28 cellular contexts compared by ENCODE assay signal in the genomic region with DNA sequence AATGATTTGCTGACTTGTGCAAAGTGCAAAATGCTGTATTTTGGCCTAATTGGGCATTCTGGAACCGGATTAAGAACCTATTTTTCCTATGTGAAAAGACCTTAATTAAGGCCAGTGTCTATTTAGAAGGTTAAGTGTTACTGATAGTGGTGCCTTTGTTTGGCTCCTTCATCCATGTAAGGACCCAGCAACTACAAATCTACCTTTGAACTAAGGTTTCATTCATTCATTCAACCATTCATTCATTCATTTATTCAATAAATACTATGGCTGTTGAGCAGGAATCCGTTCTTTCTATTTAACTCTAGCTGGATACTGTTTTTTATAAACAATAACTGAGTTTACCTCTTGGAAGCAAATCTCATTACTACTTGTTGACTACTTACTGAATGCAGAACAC. TPM values are rescaled to one million over a fixed set of nuclear protein-coding genes. Genes with fewer than 3 reads are reported as not detected.
A peak's percentile ranks its signal among the peaks of the same experiment; 100 is the strongest.
DNase-seq lines count a peak whose midpoint lies in the region; ATAC-seq, FAIRE-seq and TF ChIP-seq lines count a peak whose summit lies in the region.
"Had no signal": no experiment of that assay in that cellular context is flagged by ENCODE, and none has a peak within 500 bp of the region (broad histone marks: within the 10 kb centered on the region; RNA-seq: fewer than 3 reads in every experiment).

No MANE protein-coding gene starts in this region.

- dilution Hi-C loops in mammary epithelial cell (cut with HindIII; ENCODE audit: low sequenced_read_pairs) = no loop called here

- no peaks in the 10 kb centered on the region for H3K9me3 ChIP-seq in HepG2 (ENCODE audit: low read length)
- H3K9me3 ChIP-seq in right lobe of liver = no peaks in the 10 kb centered on the region
- H3K9me3 ChIP-seq in A673 (ENCODE audit: low read depth, low read length, poor library complexity, severe bottlenecking) = no peaks in the 10 kb centered on the region
- no peaks in the 10 kb centered on the region for H3K9me3 ChIP-seq in K562 (replicated peaks; ENCODE audit: control insufficient read depth, insufficient read depth, low read depth, low read length)
- no peaks in the 10 kb centered on the region for H3K9me3 ChIP-seq in aorta (ENCODE audit: control insufficient read depth, low read length)
- H3K9me3 ChIP-seq in mammary epithelial cell (replicated peaks; ENCODE audit: insufficient read depth, low read length) = no peaks in the 10 kb centered on the region
- H3K9me3 ChIP-seq: A549, BE2C, BLaER1, Caco-2 had no signal

- intact Hi-C loops in HepG2 (cut with micrococcal nuclease; ENCODE audit: unreplicated experiment) (no loop called here), right lobe of liver (cut with DNase I) (no loop called here), A673 (cut with micrococcal nuclease; ENCODE audit: unreplicated experiment) (no loop called here), K562 (cut with micrococcal nuclease) (no loop called here), aorta (cut with DNase I) (no loop called here), mammary epithelial cell (cut with micrococcal nuclease) (no loop called here)

- POLR2A ChIA-PET in HepG2 (lab: Yijun Ruan, JAX) (interaction anchor here (4.7 kb wide), 1 partner anchor 34 kb away, joined by 50 read pairs; a partner anchor contains a TSS), A673 (lab: Charles Lee; ENCODE audit: low non-redundant PET) (interaction anchor here (0.6 kb wide), 1 partner anchor 1637 kb away, joined by 8 read pairs; a partner anchor contains a TSS), K562 (lab: Yijun Ruan, JAX) (no interaction called here)

- CTCF ChIA-PET in HepG2 (lab: Yijun Ruan, JAX; ENCODE audit: low intra/inter-chr PET ratio, low total read pairs) = no interaction called here
- CTCF ChIA-PET in A673 (lab: Charles Lee) = no interaction called here
- CTCF ChIA-PET in K562 (lab: Yijun Ruan, JAX; ENCODE audit: low intra/inter-chr PET ratio) = no interaction called here
- CTCF ChIA-PET in mammary epithelial cell (lab: Charles Lee; ENCODE audit: low non-redundant PET) = no interaction called here

- H3K27ac Mint-ChIP-seq in mesothelial cell of epicardium = peak overlapping the region; percentile 40
- H3K27ac Mint-ChIP-seq: CD4-positive, CD25-positive, alpha-beta regulatory T cell had no signal

- in situ Hi-C loops in HepG2 (cut with HindIII; ENCODE audit: extremely low pct_ligation_motif_present, low pct_unique_long_range_greater_than_20kb) (no loop called here), K562 (cut with MboI) (no loop called here), mammary epithelial cell (cut with MboI; ENCODE audit: low sequenced_read_pairs in 2 of 2) (no loop called here)

- H2AFZ ChIP-seq in HepG2 (ENCODE audit: low read length) (no peak overlapping the region), K562 (ENCODE audit: low read depth, low read length) (no peak overlapping the region), mammary epithelial cell (ENCODE audit: low read depth, low read length) (no peak overlapping the region)

- H3K36me3 ChIP-seq in HepG2 (replicated peaks in 1 of 2; ENCODE audit: control insufficient read depth in 1 of 2, insufficient read depth in 2 of 2, low read length in 2 of 2) = peaks cover 12 to 28% of the 10 kb centered on the region in 2 experiments
- H3K36me3 ChIP-seq in right lobe of liver = peaks cover 0 to 9% (median 2%) of the 10 kb centered on the region in 4 donors
- peaks cover 12% of the 10 kb centered on the region for H3K36me3 ChIP-seq in A673 (ENCODE audit: insufficient read depth, low read length, poor library complexity, severe bottlenecking)
- H3K36me3 ChIP-seq in K562 (ENCODE audit: control insufficient read depth, insufficient read depth, low read length) = peaks cover 36% of the 10 kb centered on the region; the same call in 2 of the 3 replicates
- H3K36me3 ChIP-seq in aorta (ENCODE audit: control insufficient read depth in 1 of 2, insufficient read depth in 2 of 2, low read length in 1 of 2) = no peaks in the 10 kb centered on the region
- H3K36me3 ChIP-seq in mammary epithelial cell (ENCODE audit: insufficient read depth, low read length) = peaks cover 13% of the 10 kb centered on the region

- no peaks in the 10 kb centered on the region for H3K27me3 Mint-ChIP-seq in mesothelial cell of epicardium (ENCODE audit: low read depth)
- H3K27me3 Mint-ChIP-seq: CD4-positive, alpha-beta memory T cell; CD4-positive, CD25-positive, alpha-beta regulatory T cell; CD8-positive, alpha-beta memory T cell had no signal

- TF ChIP-seq CTCF in HepG2 (CRISPR knock-in tag; IDR thresholded peaks at IDR 0.05) (no peak), right lobe of liver (IDR thresholded peaks at IDR 0.05) (no peak), A673 (conservative IDR thresholded peaks at IDR 0.05; ENCODE audit: low read depth, low read length) (no peak), K562 (IDR thresholded peaks at IDR 0.05 in 2 of 3, conservative IDR thresholded peaks at IDR 0.05 in 1 of 3; ENCODE audit: insufficient read depth in 2 of 3, low read depth in 1 of 3, low read length in 3 of 3) (no peak), mesothelial cell of epicardium (IDR thresholded peaks at IDR 0.05; ENCODE audit: unreplicated experiment) (no peak), mammary epithelial cell (conservative IDR thresholded peaks at IDR 0.05 in 1 of 2, IDR thresholded peaks at IDR 0.05 in 1 of 2; ENCODE audit: extremely low read depth in 1 of 2, insufficient read depth in 1 of 2, low read depth in 1 of 2, low read length in 2 of 2) (no peak)

- BruUV-seq in HepG2 (replicated peaks; lab: Mats Ljungman, UMichigan) = no TSS peak
- TSS peak; percentile 2 for BruUV-seq in A673 (replicated peaks; lab: Mats Ljungman, UMichigan)
- BruUV-seq in K562 (replicated peaks; lab: Mats Ljungman, UMichigan) = no TSS peak
- BruUV-seq in mammary epithelial cell (replicated peaks; lab: Mats Ljungman, UMichigan) = no TSS peak

- peaks cover 26% of the 10 kb centered on the region for H3K4me1 Mint-ChIP-seq in mesothelial cell of epicardium

- H3K9ac ChIP-seq in HepG2 (ENCODE audit: insufficient read depth, low read depth, low read length) = no peak overlapping the region
- H3K9ac ChIP-seq in K562 (ENCODE audit: insufficient read depth in 1 of 2, low read depth in 2 of 2, low read length in 2 of 2) = no peak overlapping the region
- H3K9ac ChIP-seq in mammary epithelial cell (ENCODE audit: insufficient read depth, low read length) = no peak overlapping the region
- H3K9ac ChIP-seq: BLaER1 had no signal

- FAIRE-seq in HepG2 (lab: Jason Lieb, UNC) (no peak), K562 (lab: Jason Lieb, UNC) (no peak)
- FAIRE-seq: A549, D721Med, G401.6, GM12891, GM19239 had no signal

- H3K9me1 ChIP-seq in K562 (ENCODE audit: control insufficient read depth, insufficient read depth, low read length) = no peaks in the 10 kb centered on the region

- H3K9me3 Mint-ChIP-seq in mesothelial cell of epicardium = no peaks in the 10 kb centered on the region
- H3K9me3 Mint-ChIP-seq: CD14-positive monocyte; CD4-positive, alpha-beta memory T cell; CD8-positive, alpha-beta memory T cell had no signal

- no peak for ATAC-seq in HepG2
- ATAC-seq in right lobe of liver = no peak
- ATAC-seq in K562 = no peak
- ATAC-seq in aorta (ENCODE audit: low FRiP score) = no peak
- no peak for ATAC-seq in HG03520 (IDR thresholded peaks at IDR 0.05; ENCODE audit: unreplicated experiment)
- ATAC-seq: A549 had no signal

- 53% methylated on average over 2 of the region's 2 CpGs for WGBS in HepG2 (ENCODE audit: low lambda C conversion rate)
- 46% methylated on average over 2 of the region's 2 CpGs for WGBS in right lobe of liver (ENCODE audit: insufficient coverage, low coverage, low lambda C conversion rate, missing lambda C conversion rate)
- WGBS in K562 (ENCODE audit: insufficient coverage, low coverage, missing lambda C conversion rate) = 48% methylated on average over 2 of the region's 2 CpGs
- WGBS in aorta, 2 donors = 44 to 46% methylated on average over 2 of the region's 2 CpGs
- WGBS in mammary epithelial cell (ENCODE audit: low coverage, missing lambda C conversion rate) = 49% methylated on average over 2 of the region's 2 CpGs

- H3K4me3 Mint-ChIP-seq in mesothelial cell of epicardium = no peak overlapping the region
- H3K4me3 Mint-ChIP-seq: CD14-positive monocyte; CD4-positive, alpha-beta memory T cell; CD4-positive, CD25-positive, alpha-beta regulatory T cell; CD8-positive, alpha-beta memory T cell had no signal

- H3K4me1 ChIP-seq in HepG2 (ENCODE audit: insufficient read depth, low read length) (peaks cover 52% of the 10 kb centered on the region), right lobe of liver (peaks cover 0 to 33% (median 7%) of the 10 kb centered on the region in 4 donors), A673 (ENCODE audit: insufficient read depth, low read length, poor library complexity, severe bottlenecking) (no peaks in the 10 kb centered on the region), K562 (replicated peaks in 1 of 2; ENCODE audit: control insufficient read depth in 2 of 2, insufficient read depth in 2 of 2, low read length in 2 of 2) (peaks cover 0 to 3% of the 10 kb centered on the region in 2 experiments; a peak in 2 of 5 replicates), aorta (ENCODE audit: control insufficient read depth in 1 of 2, insufficient read depth in 2 of 2, low read length in 2 of 2) (peaks cover 4 to 8% of the 10 kb centered on the region in 2 donors), mammary epithelial cell (ENCODE audit: insufficient read depth, low read length) (no peaks in the 10 kb centered on the region)
- H3K4me1 ChIP-seq: BLaER1 had no signal

- DNase-seq in HepG2 (ENCODE audit: low spot score) (no peak), right lobe of liver (no peak), A673 (ENCODE audit: low spot score) (no peak), K562 (ENCODE audit: extremely low read depth in 1 of 4, low spot score in 3 of 4) (no peak), mesothelial cell of epicardium (ENCODE audit: low spot score in 2 of 2, unreplicated experiment in 2 of 2) (no peak), aorta (no peak), mammary epithelial cell (no peak)
- DNase-seq: ACHN; BE2C; C1 segment of cervical spinal cord; Caco-2; Calu3; CD4-positive, alpha-beta memory T cell; CD4-positive, CD25-positive, alpha-beta regulatory T cell; CD8-positive, alpha-beta memory T cell; DMS79 treated with DMSO at 0.1 percent for 48 hours; GF-D8 had no signal

- H3K36me3 Mint-ChIP-seq in mesothelial cell of epicardium = peaks cover 19% of the 10 kb centered on the region

- peaks cover 2% of the 10 kb centered on the region; the same call in 1 of the 2 replicates for H4K20me1 ChIP-seq in HepG2 (ENCODE audit: insufficient read depth, low read length)
- peaks cover 18% of the 10 kb centered on the region; the same call in 1 of the 2 replicates for H4K20me1 ChIP-seq in K562 (replicated peaks; ENCODE audit: control insufficient read depth, insufficient read depth, low read length)
- H4K20me1 ChIP-seq in mammary epithelial cell (ENCODE audit: insufficient read depth, low read length) = no peaks in the 10 kb centered on the region

- H3K27ac ChIP-seq in HepG2 (ENCODE audit: extremely low read length, insufficient read depth, low read length) (peak overlapping the region; percentile 7), right lobe of liver (no peak overlapping the region), A673 (ENCODE audit: low read depth, low read length, poor library complexity, severe bottlenecking) (no peak overlapping the region), K562 (ENCODE audit: extremely low read depth, low read depth, low read length) (no peak overlapping the region), aorta (ENCODE audit: low read depth in 1 of 2, low read length in 2 of 2) (no peak overlapping the region), mammary epithelial cell (ENCODE audit: insufficient read depth, low read depth, low read length) (no peak overlapping the region)
- H3K27ac ChIP-seq: 22Rv1, A549, BLaER1 had no signal

- TF ChIP-seq RAD21 in HepG2 (CRISPR knock-in tag; IDR thresholded peaks at IDR 0.05) (no peak), K562 (CRISPR knock-in tag; conservative IDR thresholded peaks at IDR 0.05 in 1 of 2, IDR thresholded peaks at IDR 0.05 in 1 of 2) (no peak)

- H3K27me3 ChIP-seq in HepG2 (ENCODE audit: control insufficient read depth in 1 of 2, insufficient read depth in 2 of 2, low read length in 2 of 2) (no peaks in the 10 kb centered on the region), right lobe of liver (no peaks in the 10 kb centered on the region), A673 (replicated peaks; ENCODE audit: insufficient read depth, low read depth, low read length, poor library complexity) (no peaks in the 10 kb centered on the region), K562 (ENCODE audit: control insufficient read depth in 2 of 2, insufficient read depth in 2 of 2, low read length in 2 of 2) (no peaks in the 10 kb centered on the region), aorta (ENCODE audit: control insufficient read depth in 1 of 2, insufficient read depth in 2 of 2, low read length in 1 of 2) (no peaks in the 10 kb centered on the region), mammary epithelial cell (ENCODE audit: insufficient read depth, low read length) (no peaks in the 10 kb centered on the region)
- H3K27me3 ChIP-seq: BE2C, BLaER1 had no signal

- H3K4me2 ChIP-seq in HepG2 (ENCODE audit: low read depth, low read length) = no peak overlapping the region
- no peak overlapping the region for H3K4me2 ChIP-seq in K562 (ENCODE audit: insufficient read depth, low read length)
- no peak overlapping the region for H3K4me2 ChIP-seq in mammary epithelial cell (ENCODE audit: insufficient read depth, low read depth, low read length)
- H3K4me2 ChIP-seq: A549, BLaER1 had no signal

- H3K4me3 ChIP-seq in HepG2 (replicated peaks in 1 of 3; ENCODE audit: insufficient read depth in 1 of 3, low read depth in 2 of 3, low read length in 3 of 3) = no peak overlapping the region
- H3K4me3 ChIP-seq in right lobe of liver = no peak overlapping the region
- H3K4me3 ChIP-seq in A673 (ENCODE audit: low read depth, low read length, poor library complexity, severe bottlenecking) = no peak overlapping the region
- H3K4me3 ChIP-seq in K562 = no peak overlapping the region
- H3K4me3 ChIP-seq in aorta (ENCODE audit: low read length in 2 of 2) = no peak overlapping the region
- no peak overlapping the region for H3K4me3 ChIP-seq in mammary epithelial cell (replicated peaks in 1 of 3; ENCODE audit: insufficient read depth in 1 of 3, low read depth in 2 of 3, low read length in 3 of 3)
- H3K4me3 ChIP-seq: A549, BLaER1 had no signal

- TF ChIP-seq EP300 in HepG2 (IDR thresholded peaks at IDR 0.05; ENCODE audit: low read depth in 2 of 2, low read length in 2 of 2) (no peak), HepG2 (CRISPR knock-in tag; IDR thresholded peaks at IDR 0.05; ENCODE audit: borderline replicate concordance) (no peak), K562 (IDR thresholded peaks at IDR 0.05; ENCODE audit: low read length) (no peak)

- H3K79me2 ChIP-seq in HepG2 (ENCODE audit: insufficient read depth, low read length) (peaks cover 74% of the 10 kb centered on the region), K562 (ENCODE audit: control insufficient read depth, insufficient read depth, low read length) (peaks cover 23% of the 10 kb centered on the region; the same call in 2 of the 3 replicates), mammary epithelial cell (ENCODE audit: insufficient read depth, low read length) (peaks cover 92% of the 10 kb centered on the region)

- TF ChIP-seq POLR2A in HepG2 (IDR thresholded peaks at IDR 0.05; ENCODE audit: insufficient read depth in 1 of 2, low read depth in 2 of 2, low read length in 2 of 2) = no peak
- no peak for TF ChIP-seq POLR2A in right lobe of liver (IDR thresholded peaks at IDR 0.05)
- TF ChIP-seq POLR2A in K562 (conservative IDR thresholded peaks at IDR 0.05) = no peak

RNA-seq across cellular contexts. Expression of a gene that starts 33.6 kb away (rescaled TPM):
- 67.3 and 74.9 TPM in 2 replicates for total RNA-seq in HepG2 (2016; rRNA removed; fragmentation: Illumina TruSeq; extraction: Trizol)
- 7.2 and 7.5 TPM in 2 replicates for total RNA-seq in HepG2 (2016; cell fraction: cytosol; rRNA removed; fragmentation: Illumina TruSeq; extraction: Trizol; ENCODE audit: low read depth)
- 67.5 and 68.5 TPM in 2 replicates for total RNA-seq in HepG2 (2016; cell fraction: insoluble cytoplasmic fraction; rRNA removed; fragmentation: Illumina TruSeq; extraction: Trizol)
- 20.7 and 21.7 TPM in 2 replicates for total RNA-seq in HepG2 (2016; cell fraction: membrane; rRNA removed; fragmentation: Illumina TruSeq; extraction: Trizol)
- 113 and 120 TPM in 2 replicates for total RNA-seq in HepG2 (2016; cell fraction: nucleus; rRNA removed; fragmentation: Illumina TruSeq; extraction: Trizol)
- polyA plus RNA-seq in HepG2 (2011; rRNA removed) = 52.0 and 66.3 TPM in 2 replicates
- polyA plus RNA-seq in HepG2 (2011; cell fraction: cytosol; rRNA removed) = 29.4 and 43.0 TPM in 2 replicates
- polyA plus RNA-seq in HepG2 (2011; cell fraction: nucleus; rRNA removed) = 53.6 and 57.1 TPM in 2 replicates
- 53.3 and 55.6 TPM in 2 replicates for polyA plus RNA-seq in HepG2 (2012)
- 2.4 and 3.2 TPM in 2 replicates for polyA plus RNA-seq in HepG2 (2016; cell fraction: cytosol; fragmentation: Illumina TruSeq; extraction: Trizol; ENCODE audit: low read depth)
- polyA plus RNA-seq in HepG2 (2016; cell fraction: insoluble cytoplasmic fraction; fragmentation: Illumina TruSeq; extraction: Trizol; ENCODE audit: low read depth) = 53.0 and 55.3 TPM in 2 replicates
- 8.8 and 9.7 TPM in 2 replicates for polyA plus RNA-seq in HepG2 (2016; cell fraction: membrane; fragmentation: Illumina TruSeq; extraction: Trizol; ENCODE audit: low read depth)
- polyA plus RNA-seq in HepG2 (2016; cell fraction: nucleus; fragmentation: Illumina TruSeq; extraction: Trizol; ENCODE audit: insufficient read depth, low read depth) = 90.3 and 105 TPM in 2 replicates
- polyA minus RNA-seq in HepG2 (2011; rRNA and poly(A)+ RNA removed; ENCODE audit: low replicate concordance) = 75.6 and 86.1 TPM in 2 replicates
- polyA minus RNA-seq in HepG2 (2011; cell fraction: cytosol; rRNA and poly(A)+ RNA removed) = 50.6 and 54.7 TPM in 2 replicates
- polyA minus RNA-seq in HepG2 (2011; cell fraction: nucleus; rRNA and poly(A)+ RNA removed) = 204 and 254 TPM in 2 replicates
- 10 to 100 TPM; 37.9 to 53.3 (median 45.3) TPM for total RNA-seq in right lobe of liver
- total RNA-seq in A673 (2021) = 50.8 and 53.3 TPM in 2 replicates
- total RNA-seq in K562 (2011; cell fraction: chromatin; rRNA removed; ENCODE audit: low replicate concordance) = 97.7 and 174 TPM in 2 replicates
- 48.2 and 54.3 TPM in 2 replicates for total RNA-seq in K562 (2011; cell fraction: nucleolus; rRNA removed)
- 120 and 207 TPM in 2 replicates for total RNA-seq in K562 (2011; cell fraction: nucleoplasm; rRNA removed)
- 27.8 and 34.0 TPM in 2 replicates for total RNA-seq in K562 (2014; rRNA removed)
- 41.5 and 42.5 TPM in 2 replicates for total RNA-seq in K562 (2014; rRNA removed; fragmentation: Illumina TruSeq; extraction: Trizol)
- total RNA-seq in K562 (2015; rRNA removed; fragmentation: Illumina TruSeq; extraction: Trizol) = 41.9 and 44.9 TPM in 2 replicates
- total RNA-seq in K562 (2021) = 37.2 and 45.4 TPM in 2 replicates
- 57.9 and 62.7 TPM in 2 replicates for polyA plus RNA-seq in K562 (2011; rRNA removed)
- polyA plus RNA-seq in K562 (2011; cell fraction: cytosol; rRNA removed) = 22.2 and 39.3 TPM in 2 replicates
- 44.9 and 53.3 TPM in 2 replicates for polyA plus RNA-seq in K562 (2011; cell fraction: nucleus; rRNA removed)
- polyA plus RNA-seq in K562 (2012) = 28.4 and 30.6 TPM in 2 replicates
- polyA plus RNA-seq in K562 (2014; fragmentation: Illumina TruSeq; extraction: Trizol) = 31.3 and 35.5 TPM in 2 replicates
- polyA plus RNA-seq in K562 (2014; fragmentation: Nextera tagmentation; extraction: Ambion mirVana) = 10 to 100 TPM in 1 of 2 experiments, 1 to 10 TPM in 1; 8.8 to 11.8 TPM
- polyA plus RNA-seq in K562 (2014; rRNA removed) = 30.1 and 32.7 TPM in 2 replicates
- polyA minus RNA-seq in K562 (2011; rRNA and poly(A)+ RNA removed) = 102 and 107 TPM in 2 replicates
- 25.3 and 39.2 TPM in 2 replicates for polyA minus RNA-seq in K562 (2011; cell fraction: cytosol; rRNA and poly(A)+ RNA removed)
- 51.0 and 75.9 TPM in 2 replicates for polyA minus RNA-seq in K562 (2011; cell fraction: nucleus; rRNA and poly(A)+ RNA removed)
- total RNA-seq in mesothelial cell of epicardium = 51.1 to 54.8 TPM (median 54.8 TPM) in 3 replicates
- total RNA-seq in aorta = 10 to 100 TPM; 52.6 to 62.0 TPM
- 10 to 100 TPM; 19.8 to 24.5 TPM for polyA plus RNA-seq in aorta
- total RNA-seq in mammary epithelial cell = 10 to 100 TPM; 44.4 to 66.8 TPM
- polyA plus RNA-seq in mammary epithelial cell = 32.2 TPM
- 102 TPM for polyA minus RNA-seq in mammary epithelial cell

RNA-seq across cellular contexts. Expression of a gene that starts 36.8 kb away (rescaled TPM):
- total RNA-seq in HepG2 (2016; rRNA removed; fragmentation: Illumina TruSeq; extraction: Trizol) (not detected in 2 replicates), right lobe of liver (under 1 TPM; 0.06 to 0.33 (median 0.09) TPM), A673 (2021) (not detected in 2 replicates), K562 (2014; rRNA removed) (not detected in 2 replicates), K562 (2014; rRNA removed; fragmentation: Illumina TruSeq; extraction: Trizol) (not detected in 2 replicates), K562 (2015; rRNA removed; fragmentation: Illumina TruSeq; extraction: Trizol) (not detected in 2 replicates), K562 (2021) (not detected in 2 replicates), mesothelial cell of epicardium (0.27 to 0.38 TPM (median 0.29 TPM) in 3 replicates), aorta (under 1 TPM; 0.26 to 0.33 TPM), mammary epithelial cell (under 1 TPM in 1 of 2 donors, not detected in 1; under 0.01 TPM)
- total RNA-seq in HepG2 (2016; cell fraction: cytosol; rRNA removed; fragmentation: Illumina TruSeq; extraction: Trizol; ENCODE audit: low read depth) = not detected in 2 replicates
- total RNA-seq in HepG2 (2016; cell fraction: insoluble cytoplasmic fraction; rRNA removed; fragmentation: Illumina TruSeq; extraction: Trizol) = 0.11 TPM in 1 of 2 replicates, not detected in the other
- not detected in 2 replicates for total RNA-seq in HepG2 (2016; cell fraction: membrane; rRNA removed; fragmentation: Illumina TruSeq; extraction: Trizol)
- 0.09 and 0.12 TPM in 2 replicates for total RNA-seq in HepG2 (2016; cell fraction: nucleus; rRNA removed; fragmentation: Illumina TruSeq; extraction: Trizol)
- polyA plus RNA-seq in HepG2 (2011; rRNA removed) (0.42 and 0.46 TPM in 2 replicates), K562 (2011; rRNA removed) (not detected in 2 replicates), K562 (2014; fragmentation: Illumina TruSeq; extraction: Trizol) (not detected in 2 replicates), K562 (2014; fragmentation: Nextera tagmentation; extraction: Ambion mirVana) (not detected), K562 (2014; rRNA removed) (not detected in 2 replicates), aorta (not detected), mammary epithelial cell (0.16 TPM)
- polyA plus RNA-seq in HepG2 (2011; cell fraction: cytosol; rRNA removed) = 0.16 and 0.17 TPM in 2 replicates
- 0.64 and 1.1 TPM in 2 replicates for polyA plus RNA-seq in HepG2 (2011; cell fraction: nucleus; rRNA removed)
- polyA plus RNA-seq in HepG2 (2012) = 0.05 and 0.16 TPM in 2 replicates
- not detected in 2 replicates for polyA plus RNA-seq in HepG2 (2016; cell fraction: cytosol; fragmentation: Illumina TruSeq; extraction: Trizol; ENCODE audit: low read depth)
- 0.11 TPM in 1 of 2 replicates, not detected in the other for polyA plus RNA-seq in HepG2 (2016; cell fraction: insoluble cytoplasmic fraction; fragmentation: Illumina TruSeq; extraction: Trizol; ENCODE audit: low read depth)
- polyA plus RNA-seq in HepG2 (2016; cell fraction: membrane; fragmentation: Illumina TruSeq; extraction: Trizol; ENCODE audit: low read depth) = not detected in 2 replicates
- 0.15 and 0.28 TPM in 2 replicates for polyA plus RNA-seq in HepG2 (2016; cell fraction: nucleus; fragmentation: Illumina TruSeq; extraction: Trizol; ENCODE audit: insufficient read depth, low read depth)
- 0.42 TPM in 1 of 2 replicates, not detected in the other for polyA minus RNA-seq in HepG2 (2011; rRNA and poly(A)+ RNA removed; ENCODE audit: low replicate concordance)
- 0.26 TPM in 1 of 2 replicates, not detected in the other for polyA minus RNA-seq in HepG2 (2011; cell fraction: cytosol; rRNA and poly(A)+ RNA removed)
- polyA minus RNA-seq in HepG2 (2011; cell fraction: nucleus; rRNA and poly(A)+ RNA removed) = 0.39 and 0.50 TPM in 2 replicates
- total RNA-seq in K562 (2011; cell fraction: chromatin; rRNA removed; ENCODE audit: low replicate concordance) = not detected in 2 replicates
- not detected in 2 replicates for total RNA-seq in K562 (2011; cell fraction: nucleolus; rRNA removed)
- total RNA-seq in K562 (2011; cell fraction: nucleoplasm; rRNA removed) = not detected in 2 replicates
- polyA plus RNA-seq in K562 (2011; cell fraction: cytosol; rRNA removed) = not detected in 2 replicates
- not detected in 2 replicates for polyA plus RNA-seq in K562 (2011; cell fraction: nucleus; rRNA removed)
- not detected in 2 replicates for polyA plus RNA-seq in K562 (2012)
- not detected in 2 replicates for polyA minus RNA-seq in K562 (2011; rRNA and poly(A)+ RNA removed)
- polyA minus RNA-seq in K562 (2011; cell fraction: cytosol; rRNA and poly(A)+ RNA removed) = not detected in 2 replicates
- not detected in 2 replicates for polyA minus RNA-seq in K562 (2011; cell fraction: nucleus; rRNA and poly(A)+ RNA removed)
- polyA minus RNA-seq in mammary epithelial cell = not detected
- total RNA-seq: A172; Calu3; CD4-positive, CD25-positive, alpha-beta regulatory T cell; CD8-positive, alpha-beta memory T cell had no signal
- polyA plus RNA-seq: A549; AG04450; CD4-positive, alpha-beta memory T cell; CD4-positive, CD25-positive, alpha-beta regulatory T cell; CD8-positive, alpha-beta memory T cell had no signal
